ENCODE assay signal across 27 cellular contexts in genomic region chr12:66500094-66500493, GRCh38.
"Had no signal": no experiment of that assay in that cellular context is flagged by ENCODE, and none has a peak within 500 bp of the region (broad histone marks: within the 10 kb centered on the region; RNA-seq: fewer than 3 reads in every experiment).

No MANE protein-coding gene starts in this region.

- H3K27ac ChIP-seq: ascending aorta, brain microvascular endothelial cell, coronary artery, dorsolateral prefrontal cortex, gastroesophageal sphincter, thyroid gland, upper lobe of right lung had no signal

- H3K4me3 Mint-ChIP-seq: activated CD4-positive, alpha-beta T cell treated with anti-CD3 and anti-CD28 coated beads for 36 hours; activated naive CD4-positive, alpha-beta T cell treated with anti-CD3 and anti-CD28 coated beads, Interleukin-2, amount 10 ng/mL, durations not matched to agents 7 days and 5 days; activated naive CD8-positive, alpha-beta T cell treated with anti-CD3 and anti-CD28 coated beads, Interleukin-2, amount 10 ng/mL, durations not matched to agents 7 days and 5 days; activated T-helper 1 cell treated with anti-CD3 and anti-CD28 coated beads, Interleukin-12 subunit alpha, Interleukin-12 subunit beta, Interleukin-2, Interleukin-4 antibody, amounts not matched to agents 30 ng/mL and 10 ng/mL and 1 ng/mL, durations not matched to agents 14 hours and 24 hours and 36 hours; memory B cell; natural killer cell; stimulated activated memory B cell treated with anti-CD40 and anti-IgM and Interleukin-4, amounts not matched to agents 10 μg/mL and 1 μg/mL and 100 μg/mL, for 72 hours; stimulated activated naive CD8-positive, alpha-beta T cell treated with anti-CD3 and anti-CD28 coated beads, Interleukin-15, amount 100 ng/mL, for 72 hours; T-helper 2 cell treated with Interferon-gamma antibody and Interleukin-4, amounts not matched to agents 5 μg/mL and 100 μg/mL, for 36 hours had no signal

- H3K9me3 Mint-ChIP-seq: activated naive CD4-positive, alpha-beta T cell treated with anti-CD3 and anti-CD28 coated beads, Interleukin-2, amount 10 ng/mL, durations not matched to agents 7 days and 5 days; activated naive CD8-positive, alpha-beta T cell treated with anti-CD3 and anti-CD28 coated beads, Interleukin-2, amount 10 ng/mL, durations not matched to agents 7 days and 5 days; activated T-helper 1 cell treated with anti-CD3 and anti-CD28 coated beads, Interleukin-12 subunit alpha, Interleukin-12 subunit beta, Interleukin-2, Interleukin-4 antibody, amounts not matched to agents 30 ng/mL and 10 ng/mL and 1 ng/mL, durations not matched to agents 14 hours and 24 hours and 36 hours; memory B cell; natural killer cell; stimulated activated memory B cell treated with anti-CD40 and anti-IgM and Interleukin-4, amounts not matched to agents 10 μg/mL and 1 μg/mL and 100 μg/mL, for 72 hours; stimulated activated naive CD8-positive, alpha-beta T cell treated with anti-CD3 and anti-CD28 coated beads, Interleukin-15, amount 100 ng/mL, for 72 hours; T-helper 2 cell treated with Interferon-gamma antibody and Interleukin-4, amounts not matched to agents 5 μg/mL and 100 μg/mL, for 36 hours had no signal

- H3K36me3 Mint-ChIP-seq: activated naive CD4-positive, alpha-beta T cell treated with anti-CD3 and anti-CD28 coated beads, Interleukin-2, amount 10 ng/mL, durations not matched to agents 7 days and 5 days; natural killer cell; stimulated activated memory B cell treated with anti-CD40 and anti-IgM and Interleukin-4, amounts not matched to agents 10 μg/mL and 1 μg/mL and 100 μg/mL, for 72 hours had no signal

- H3K4me1 Mint-ChIP-seq: activated CD4-positive, alpha-beta T cell treated with anti-CD3 and anti-CD28 coated beads for 36 hours; activated naive CD4-positive, alpha-beta T cell treated with anti-CD3 and anti-CD28 coated beads, Interleukin-2, amount 10 ng/mL, durations not matched to agents 7 days and 5 days; activated naive CD8-positive, alpha-beta T cell treated with anti-CD3 and anti-CD28 coated beads, Interleukin-2, amount 10 ng/mL, durations not matched to agents 7 days and 5 days; memory B cell; natural killer cell; stimulated activated memory B cell treated with anti-CD40 and anti-IgM and Interleukin-4, amounts not matched to agents 10 μg/mL and 1 μg/mL and 100 μg/mL, for 72 hours; stimulated activated naive CD8-positive, alpha-beta T cell treated with anti-CD3 and anti-CD28 coated beads, Interleukin-15, amount 100 ng/mL, for 72 hours had no signal

- H3K4me2 ChIP-seq: smooth muscle cell had no signal

- ATAC-seq: gastroesophageal sphincter, natural killer cell, upper lobe of right lung had no signal

- H3K9me3 ChIP-seq: ascending aorta, gastroesophageal sphincter, thyroid gland, upper lobe of right lung had no signal

- H3K36me3 ChIP-seq: ascending aorta, brain microvascular endothelial cell, gastroesophageal sphincter, thyroid gland, upper lobe of right lung had no signal

- H3K27me3 ChIP-seq: ascending aorta, brain microvascular endothelial cell, dorsolateral prefrontal cortex, gastroesophageal sphincter, thyroid gland, upper lobe of right lung had no signal

- H3K4me3 ChIP-seq: ascending aorta, coronary artery, dorsolateral prefrontal cortex, gastroesophageal sphincter, smooth muscle cell, thyroid gland, upper lobe of right lung had no signal

- H3K27ac Mint-ChIP-seq: activated CD4-positive, alpha-beta T cell treated with anti-CD3 and anti-CD28 coated beads for 36 hours; activated naive CD4-positive, alpha-beta T cell treated with anti-CD3 and anti-CD28 coated beads, Interleukin-2, amount 10 ng/mL, durations not matched to agents 7 days and 5 days; activated naive CD8-positive, alpha-beta T cell treated with anti-CD3 and anti-CD28 coated beads, Interleukin-2, amount 10 ng/mL, durations not matched to agents 7 days and 5 days; activated T-helper 1 cell treated with anti-CD3 and anti-CD28 coated beads, Interleukin-12 subunit alpha, Interleukin-12 subunit beta, Interleukin-2, Interleukin-4 antibody, amounts not matched to agents 30 ng/mL and 10 ng/mL and 1 ng/mL, durations not matched to agents 14 hours and 24 hours and 36 hours; memory B cell; natural killer cell; stimulated activated memory B cell treated with anti-CD40 and anti-IgM and Interleukin-4, amounts not matched to agents 10 μg/mL and 1 μg/mL and 100 μg/mL, for 72 hours; stimulated activated naive CD8-positive, alpha-beta T cell treated with anti-CD3 and anti-CD28 coated beads, Interleukin-15, amount 100 ng/mL, for 72 hours; T-helper 2 cell treated with Interferon-gamma antibody and Interleukin-4, amounts not matched to agents 5 μg/mL and 100 μg/mL, for 36 hours had no signal

- DNase-seq: activated CD4-positive, alpha-beta T cell treated with anti-CD3 and anti-CD28 coated beads for 36 hours; activated CD4-positive, alpha-beta T cell treated with anti-CD3 and anti-CD28 coated beads, Interleukin-2, amount 50 U/mL, for 4 hours; activated CD4-positive, CD25-positive, alpha-beta regulatory T cell; activated gamma-delta T cell; activated naive CD4-positive, alpha-beta T cell treated with anti-CD3 and anti-CD28 coated beads, Interleukin-2, amount 10 ng/mL, durations not matched to agents 7 days and 5 days; activated naive CD8-positive, alpha-beta T cell treated with anti-CD3 and anti-CD28 coated beads, Interleukin-2, amount 10 ng/mL, durations not matched to agents 7 days and 5 days; brain microvascular endothelial cell; dorsolateral prefrontal cortex; effector memory CD4-positive, alpha-beta T cell; hippocampal formation; kidney; natural killer cell; stimulated activated CD4-positive, alpha-beta T cell treated with anti-CD3 and anti-CD28 coated beads, Interleukin-4, amount 100 ng/mL, for 4 hours; stimulated activated CD8-positive, alpha-beta memory T cell treated with anti-CD3 and anti-CD28 coated beads, Interleukin-4, amount 100 ng/mL, for 48 hours; substantia nigra; T-helper 1 cell; thyroid gland; upper lobe of right lung had no signal

- H3K4me1 ChIP-seq: ascending aorta, gastroesophageal sphincter, thyroid gland, upper lobe of right lung had no signal
